In the genomic region with DNA sequence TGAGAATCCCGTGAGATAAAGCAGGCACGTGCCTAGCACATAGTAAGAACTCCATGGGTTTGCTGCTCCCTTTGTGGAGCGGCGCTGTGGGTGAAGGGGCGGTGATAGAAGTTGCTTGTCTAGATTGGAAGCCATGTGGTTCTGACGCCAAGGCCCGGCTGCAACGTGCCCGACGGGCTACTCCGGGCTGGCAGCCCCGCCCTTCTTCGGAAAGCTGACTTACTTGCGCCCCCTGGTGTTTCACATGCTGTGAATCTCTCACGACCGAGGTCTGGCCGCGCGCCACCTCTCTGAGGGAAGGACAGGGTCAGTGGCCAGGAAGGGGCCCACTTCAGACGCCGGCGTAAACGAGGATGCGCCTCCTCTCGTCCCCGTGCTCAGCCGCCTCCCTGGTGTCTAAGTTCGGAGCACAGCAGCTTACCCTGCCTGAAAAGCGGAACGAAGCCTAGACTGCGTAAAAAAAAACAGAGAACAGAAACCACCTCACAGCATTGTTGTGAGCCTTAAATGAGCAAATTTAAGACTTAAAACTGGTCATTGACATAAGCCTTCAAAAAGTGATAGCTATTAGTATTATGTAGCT, we compare ENCODE assay signal across 1 cellular context.
TF ChIP-seq lines count a peak whose summit lies in the region.

No MANE protein-coding gene starts in this region.

TF ChIP-seq in GM12878, 131 proteins besides CTCF, POLR2A, EP300 and RAD21 (continued from another document and continues in another):
- no peak for TF ChIP-seq ZBTB40 (IDR thresholded peaks at IDR 0.05; ENCODE audit: borderline replicate concordance)
- TF ChIP-seq RUNX3 (IDR thresholded peaks at IDR 0.05; ENCODE audit: low read length) = peak; percentile 72
- TF ChIP-seq SP1 (IDR thresholded peaks at IDR 0.05; ENCODE audit: low read depth, low read length) = peak; percentile 18
- TF ChIP-seq YY1 (IDR thresholded peaks at IDR 0.05; ENCODE audit: low read depth, low read length) = peak; percentile 83
- peak; percentile 45 for TF ChIP-seq BCL3 (IDR thresholded peaks at IDR 0.05; ENCODE audit: borderline replicate concordance, insufficient read depth, low read depth, low read length, poor library complexity, severe bottlenecking)
- peak; percentile 74; the same call in 1 of the 2 replicates for TF ChIP-seq RB1 (IDR thresholded peaks at IDR 0.05; ENCODE audit: borderline replicate concordance)
- peak; percentile 54; the same call in 1 of the 2 replicates for TF ChIP-seq ZNF217 (IDR thresholded peaks at IDR 0.05)
- no peak; the same call in 1 of the 2 replicates for TF ChIP-seq TBL1XR1 (IDR thresholded peaks at IDR 0.05; ENCODE audit: low read depth, low read length)
- TF ChIP-seq, protein P1, sequence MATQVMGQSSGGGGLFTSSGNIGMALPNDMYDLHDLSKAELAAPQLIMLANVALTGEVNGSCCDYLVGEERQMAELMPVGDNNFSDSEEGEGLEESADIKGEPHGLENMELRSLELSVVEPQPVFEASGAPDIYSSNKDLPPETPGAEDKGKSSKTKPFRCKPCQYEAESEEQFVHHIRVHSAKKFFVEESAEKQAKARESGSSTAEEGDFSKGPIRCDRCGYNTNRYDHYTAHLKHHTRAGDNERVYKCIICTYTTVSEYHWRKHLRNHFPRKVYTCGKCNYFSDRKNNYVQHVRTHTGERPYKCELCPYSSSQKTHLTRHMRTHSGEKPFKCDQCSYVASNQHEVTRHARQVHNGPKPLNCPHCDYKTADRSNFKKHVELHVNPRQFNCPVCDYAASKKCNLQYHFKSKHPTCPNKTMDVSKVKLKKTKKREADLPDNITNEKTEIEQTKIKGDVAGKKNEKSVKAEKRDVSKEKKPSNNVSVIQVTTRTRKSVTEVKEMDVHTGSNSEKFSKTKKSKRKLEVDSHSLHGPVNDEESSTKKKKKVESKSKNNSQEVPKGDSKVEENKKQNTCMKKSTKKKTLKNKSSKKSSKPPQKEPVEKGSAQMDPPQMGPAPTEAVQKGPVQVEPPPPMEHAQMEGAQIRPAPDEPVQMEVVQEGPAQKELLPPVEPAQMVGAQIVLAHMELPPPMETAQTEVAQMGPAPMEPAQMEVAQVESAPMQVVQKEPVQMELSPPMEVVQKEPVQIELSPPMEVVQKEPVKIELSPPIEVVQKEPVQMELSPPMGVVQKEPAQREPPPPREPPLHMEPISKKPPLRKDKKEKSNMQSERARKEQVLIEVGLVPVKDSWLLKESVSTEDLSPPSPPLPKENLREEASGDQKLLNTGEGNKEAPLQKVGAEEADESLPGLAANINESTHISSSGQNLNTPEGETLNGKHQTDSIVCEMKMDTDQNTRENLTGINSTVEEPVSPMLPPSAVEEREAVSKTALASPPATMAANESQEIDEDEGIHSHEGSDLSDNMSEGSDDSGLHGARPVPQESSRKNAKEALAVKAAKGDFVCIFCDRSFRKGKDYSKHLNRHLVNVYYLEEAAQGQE (IDR thresholded peaks at IDR 0.05; ENCODE audit: low read depth, low read length) = no peak
- TF ChIP-seq HDGF (IDR thresholded peaks at IDR 0.05) = peak; percentile 68
- TF ChIP-seq BHLHE40 (IDR thresholded peaks at IDR 0.05; ENCODE audit: borderline replicate concordance in 1 of 2, low read depth in 2 of 2, low read length in 1 of 2) = peak; percentile 81 to 92
- no peak for TF ChIP-seq CEBPZ (IDR thresholded peaks at IDR 0.05; ENCODE audit: low read depth, low read length)
- peak; percentile 13 for TF ChIP-seq RELA (IDR thresholded peaks at IDR 0.05; ENCODE audit: borderline replicate concordance, partially characterized antibody)
- TF ChIP-seq EGR1 (IDR thresholded peaks at IDR 0.05; ENCODE audit: borderline replicate concordance in 1 of 2, low read depth in 2 of 2, low read length in 2 of 2) = no peak
- no peak for TF ChIP-seq ZBED1 (IDR thresholded peaks at IDR 0.05; ENCODE audit: borderline replicate concordance)
- no peak for TF ChIP-seq SREBF1 (IDR thresholded peaks at IDR 0.05; ENCODE audit: low read length)
- TF ChIP-seq, protein P2, sequence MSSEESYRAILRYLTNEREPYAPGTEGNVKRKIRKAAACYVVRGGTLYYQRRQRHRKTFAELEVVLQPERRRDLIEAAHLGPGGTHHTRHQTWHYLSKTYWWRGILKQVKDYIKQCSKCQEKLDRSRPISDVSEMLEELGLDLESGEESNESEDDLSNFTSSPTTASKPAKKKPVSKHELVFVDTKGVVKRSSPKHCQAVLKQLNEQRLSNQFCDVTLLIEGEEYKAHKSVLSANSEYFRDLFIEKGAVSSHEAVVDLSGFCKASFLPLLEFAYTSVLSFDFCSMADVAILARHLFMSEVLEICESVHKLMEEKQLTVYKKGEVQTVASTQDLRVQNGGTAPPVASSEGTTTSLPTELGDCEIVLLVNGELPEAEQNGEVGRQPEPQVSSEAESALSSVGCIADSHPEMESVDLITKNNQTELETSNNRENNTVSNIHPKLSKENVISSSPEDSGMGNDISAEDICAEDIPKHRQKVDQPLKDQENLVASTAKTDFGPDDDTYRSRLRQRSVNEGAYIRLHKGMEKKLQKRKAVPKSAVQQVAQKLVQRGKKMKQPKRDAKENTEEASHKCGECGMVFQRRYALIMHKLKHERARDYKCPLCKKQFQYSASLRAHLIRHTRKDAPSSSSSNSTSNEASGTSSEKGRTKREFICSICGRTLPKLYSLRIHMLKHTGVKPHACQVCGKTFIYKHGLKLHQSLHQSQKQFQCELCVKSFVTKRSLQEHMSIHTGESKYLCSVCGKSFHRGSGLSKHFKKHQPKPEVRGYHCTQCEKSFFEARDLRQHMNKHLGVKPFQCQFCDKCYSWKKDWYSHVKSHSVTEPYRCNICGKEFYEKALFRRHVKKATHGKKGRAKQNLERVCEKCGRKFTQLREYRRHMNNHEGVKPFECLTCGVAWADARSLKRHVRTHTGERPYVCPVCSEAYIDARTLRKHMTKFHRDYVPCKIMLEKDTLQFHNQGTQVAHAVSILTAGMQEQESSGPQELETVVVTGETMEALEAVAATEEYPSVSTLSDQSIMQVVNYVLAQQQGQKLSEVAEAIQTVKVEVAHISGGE (CRISPR knock-in tag; IDR thresholded peaks at IDR 0.05) = no peak
- peak; percentile 86 to 87 for TF ChIP-seq IKZF2 (IDR thresholded peaks at IDR 0.05)
- TF ChIP-seq STAT3 (IDR thresholded peaks at IDR 0.05; ENCODE audit: low read depth, low read length) = peak; percentile 22; the same call in 1 of the 2 replicates
- TF ChIP-seq BACH1 (IDR thresholded peaks at IDR 0.05; ENCODE audit: borderline replicate concordance) = peak; percentile 73; the same call in 1 of the 2 replicates
- TF ChIP-seq PML (IDR thresholded peaks at IDR 0.05; ENCODE audit: low read length) = peak; percentile 61; the same call in 1 of the 2 replicates
- TF ChIP-seq ATF7 (IDR thresholded peaks at IDR 0.05; ENCODE audit: low read depth) = peak; percentile 87
- no peak for TF ChIP-seq JUND (IDR thresholded peaks at IDR 0.05; ENCODE audit: low read depth, low read length)
- no peak; the same call in 1 of the 2 replicates for TF ChIP-seq BMI1 (IDR thresholded peaks at IDR 0.05; ENCODE audit: borderline replicate concordance)
- no peak for TF ChIP-seq YBX1 (IDR thresholded peaks at IDR 0.05)
- no peak for TF ChIP-seq TCF7 (IDR thresholded peaks at IDR 0.05; ENCODE audit: borderline replicate concordance)
- no peak; the same call in 1 of the 2 replicates for TF ChIP-seq RAD51 (IDR thresholded peaks at IDR 0.05)
- peak; percentile 61; the same call in 1 of the 2 replicates for TF ChIP-seq ZNF207 (IDR thresholded peaks at IDR 0.05; ENCODE audit: borderline replicate concordance)
- TF ChIP-seq IRF4 (IDR thresholded peaks at IDR 0.05; ENCODE audit: low read depth, low read length) = peak; percentile 89
- peak; percentile 89; the same call in 1 of the 2 replicates for TF ChIP-seq RCOR1 (conservative IDR thresholded peaks at IDR 0.05; ENCODE audit: low read depth, low read length)
- TF ChIP-seq CBX3 (IDR thresholded peaks at IDR 0.05; ENCODE audit: borderline replicate concordance, low read depth) = no peak
- TF ChIP-seq NKRF (conservative IDR thresholded peaks at IDR 0.05) = peak; percentile 45; the same call in 1 of the 2 replicates
- peak; percentile 97 for TF ChIP-seq GATAD2B (conservative IDR thresholded peaks at IDR 0.05; ENCODE audit: low read depth)
- TF ChIP-seq POLR2AphosphoS5 (IDR thresholded peaks at IDR 0.05; ENCODE audit: low read length) = no peak; the same call in 1 of the 2 replicates
- TF ChIP-seq STAT1 (conservative IDR thresholded peaks at IDR 0.05) = no peak
- peak; percentile 55; the same call in 1 of the 2 replicates for TF ChIP-seq FOXM1 (IDR thresholded peaks at IDR 0.05; ENCODE audit: low read depth, low read length)
- no peak for TF ChIP-seq TARDBP (IDR thresholded peaks at IDR 0.05; ENCODE audit: borderline replicate concordance)
- no peak for TF ChIP-seq NR2C1 (IDR thresholded peaks at IDR 0.05)
- TF ChIP-seq CREB1 (IDR thresholded peaks at IDR 0.05; ENCODE audit: low read depth) = peak; percentile 45; the same call in 1 of the 2 replicates
- TF ChIP-seq, protein P3, sequence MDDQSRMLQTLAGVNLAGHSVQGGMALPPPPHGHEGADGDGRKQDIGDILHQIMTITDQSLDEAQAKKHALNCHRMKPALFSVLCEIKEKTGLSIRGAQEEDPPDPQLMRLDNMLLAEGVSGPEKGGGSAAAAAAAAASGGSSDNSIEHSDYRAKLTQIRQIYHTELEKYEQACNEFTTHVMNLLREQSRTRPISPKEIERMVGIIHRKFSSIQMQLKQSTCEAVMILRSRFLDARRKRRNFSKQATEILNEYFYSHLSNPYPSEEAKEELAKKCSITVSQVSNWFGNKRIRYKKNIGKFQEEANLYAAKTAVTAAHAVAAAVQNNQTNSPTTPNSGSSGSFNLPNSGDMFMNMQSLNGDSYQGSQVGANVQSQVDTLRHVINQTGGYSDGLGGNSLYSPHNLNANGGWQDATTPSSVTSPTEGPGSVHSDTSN (IDR thresholded peaks at IDR 0.05; ENCODE audit: insufficient replicate concordance, low read depth, low read length) = no peak
